1 cellular context compared by ENCODE assay signal in genomic region chr2:97714084-97714949, GRCh38.
TF ChIP-seq lines count a peak whose summit lies in the region.

No MANE protein-coding gene starts in this region.

TF ChIP-seq in K562, 482 proteins besides CTCF, POLR2A, EP300 and RAD21:
- TF ChIP-seq RBM25 (IDR thresholded peaks at IDR 0.05; ENCODE audit: low read depth, low read length, severe bottlenecking) (peak; percentile 85), KDM1A (IDR thresholded peaks at IDR 0.05) (peak; percentile 63 to 73; a peak in 3 of 4 replicates), HSF4 (CRISPR knock-in tag; IDR thresholded peaks at IDR 0.05; ENCODE audit: borderline replicate concordance) (no peak), RCOR1 (IDR thresholded peaks at IDR 0.05; ENCODE audit: borderline replicate concordance in 1 of 2, low read depth in 2 of 2, low read length in 2 of 2) (peak in 1 of 2 experiments; percentile 29; a peak in 1 of 4 replicates), BCOR (IDR thresholded peaks at IDR 0.05) (peak; percentile 83), NR2C1 (IDR thresholded peaks at IDR 0.05) (no peak), NR2C1 (tag; IDR thresholded peaks at IDR 0.05) (no peak), MAFG (tag; conservative IDR thresholded peaks at IDR 0.05) (no peak), CBX1 (IDR thresholded peaks at IDR 0.05; ENCODE audit: low read depth) (peak; percentile 66; the same call in 1 of the 2 replicates), ZNF507 (tag; conservative IDR thresholded peaks at IDR 0.05) (no peak), CBFB (CRISPR knock-in tag; IDR thresholded peaks at IDR 0.05) (no peak), CREB1 (IDR thresholded peaks at IDR 0.05) (no peak), CREB1 (CRISPR knock-in tag; IDR thresholded peaks at IDR 0.05) (no peak), ZFP36 (IDR thresholded peaks at IDR 0.05; ENCODE audit: low read depth, low read length, partially characterized antibody) (peak; percentile 81), SMARCA5 (IDR thresholded peaks at IDR 0.05) (peak; percentile 57; the same call in 1 of the 2 replicates)
